ENCODE assay signal across 8 cellular contexts in genomic region chr20:32465901-32466675, GRCh38.
DNase-seq lines count a peak whose midpoint lies in the region; ATAC-seq, FAIRE-seq and TF ChIP-seq lines count a peak whose summit lies in the region.
"Not testable (repeated sequence)": the region's sequence is repeated elsewhere in the genome, so short reads cannot be mapped to it uniquely, and the experiment has no call there.

No MANE protein-coding gene starts in this region.

- TF ChIP-seq POLR2A in adrenal gland (IDR thresholded peaks at IDR 0.05); HepG2 (IDR thresholded peaks at IDR 0.05; ENCODE audit: insufficient read depth in 1 of 2, low read depth in 2 of 2, low read length in 2 of 2); sigmoid colon (IDR thresholded peaks at IDR 0.05): not testable (repeated sequence)

- peaks cover 46% of the 10 kb centered on the region for H3K4me1 Mint-ChIP-seq in Calu3 (ENCODE audit: low read depth, unreplicated experiment)
- H3K4me1 Mint-ChIP-seq in neural progenitor cell, result peaks cover 26% of the 10 kb centered on the region
- peaks cover 28% of the 10 kb centered on the region for H3K4me1 Mint-ChIP-seq in type B pancreatic cell (ENCODE audit: unreplicated experiment)

- FAIRE-seq in HepG2 (lab: Jason Lieb, UNC), result not testable (repeated sequence)

- H3K27me3 ChIP-seq in adrenal gland; duodenal mucosa (ENCODE audit: control insufficient read depth in 1 of 2, insufficient read depth in 2 of 2, low read length in 2 of 2); HepG2 (ENCODE audit: control insufficient read depth in 1 of 2, insufficient read depth in 2 of 2, low read length in 2 of 2); neural progenitor cell; sigmoid colon: not testable (repeated sequence)

- not testable (repeated sequence) for TF ChIP-seq RAD21 in HepG2 (CRISPR knock-in tag; IDR thresholded peaks at IDR 0.05)

- intact Hi-C loops in Calu3 (cut with micrococcal nuclease; ENCODE audit: unreplicated experiment); adrenal gland (cut with DNase I); Right ventricle myocardium inferior (cut with DNase I): not testable (repeated sequence)
- intact Hi-C loops in HepG2 (cut with micrococcal nuclease; ENCODE audit: unreplicated experiment), result loop anchor here (2.0 kb wide), 1 partner anchor 187 kb away; no protein-coding TSS in a partner anchor
- intact Hi-C loops in sigmoid colon (cut with DNase I), result loop anchor here (2.0 kb wide), 1 partner anchor 17 kb away; no protein-coding TSS in a partner anchor

- not testable (repeated sequence) for DNase-seq in Calu3; Right ventricle myocardium inferior (ENCODE audit: missing footprints); HepG2 (ENCODE audit: low spot score); neural progenitor cell (ENCODE audit: low spot score); sigmoid colon; type B pancreatic cell (ENCODE audit: extremely low spot score, unreplicated experiment)
- peak in 4 of 7 donors; percentile 50 to 74 (median 66) for DNase-seq in adrenal gland

- CTCF ChIA-PET in Calu3 (lab: Charles Lee), result interaction anchor here (0.7 to 2.6 kb wide), 3 partner anchors 9 to 278 kb away, joined by 4 to 19 read pairs (median 4); no protein-coding TSS in a partner anchor
- CTCF ChIA-PET in HepG2 (lab: Yijun Ruan, JAX; ENCODE audit: low intra/inter-chr PET ratio, low total read pairs), result not testable (repeated sequence)

- H3K4me3 ChIP-seq in adrenal gland (peak overlapping the region in 1 of 4 donors; percentile 15), duodenal mucosa (ENCODE audit: low read depth in 1 of 2, low read length in 2 of 2) (peak overlapping the region in 1 of 2 donors; percentile 1), HepG2 (replicated peaks in 1 of 3; ENCODE audit: insufficient read depth in 1 of 3, low read depth in 2 of 3, low read length in 3 of 3) (peak overlapping the region in 1 of 3 experiments; percentile 53; a peak in 2 of 6 replicates)
- H3K4me3 ChIP-seq in neural progenitor cell, sigmoid colon: not testable (repeated sequence)

- WGBS in adrenal gland, 4 donors, result 25 to 48% (median 42%) methylated on average over 8 to 15 of the region's 15 CpGs
- WGBS in HepG2 (ENCODE audit: low lambda C conversion rate), result 73% methylated on average over 14 of the region's 15 CpGs
- 57 to 78% methylated on average over 15 of the region's 15 CpGs for WGBS in sigmoid colon, 2 donors

- H4K20me1 ChIP-seq in HepG2 (ENCODE audit: insufficient read depth, low read length) (peaks cover 15% of the 10 kb centered on the region; the same call in 1 of the 2 replicates), neural progenitor cell (ENCODE audit: low read depth) (peaks cover 77% of the 10 kb centered on the region)

- peaks cover 20 to 66% of the 10 kb centered on the region in 2 donors for H3K4me1 ChIP-seq in adrenal gland (replicated peaks in 1 of 2)
- peaks cover 69 to 84% of the 10 kb centered on the region in 2 donors for H3K4me1 ChIP-seq in duodenal mucosa (ENCODE audit: control insufficient read depth in 1 of 2, insufficient read depth in 2 of 2, low read length in 2 of 2)
- peaks cover 67% of the 10 kb centered on the region for H3K4me1 ChIP-seq in HepG2 (ENCODE audit: insufficient read depth, low read length)
- H3K4me1 ChIP-seq in neural progenitor cell, result peaks cover 16% of the 10 kb centered on the region
- peaks cover 0 to 96% (median 94%) of the 10 kb centered on the region in 4 donors for H3K4me1 ChIP-seq in sigmoid colon

- POLR2A ChIA-PET in HepG2 (lab: Yijun Ruan, JAX), result interaction anchor here (0.8 to 2.5 kb wide), 11 partner anchors 8 to 108 kb away, joined by 3 to 39 read pairs (median 5); partner anchors contain the start of gene ASXL1

- H3K9me3 ChIP-seq in adrenal gland (replicated peaks in 1 of 3); duodenal mucosa (ENCODE audit: control insufficient read depth in 1 of 2, low read length in 2 of 2); HepG2 (ENCODE audit: low read length); neural progenitor cell (ENCODE audit: low read depth); sigmoid colon: not testable (repeated sequence)

- H3K9me3 Mint-ChIP-seq in Calu3 (ENCODE audit: low read depth, unreplicated experiment); neural progenitor cell; type B pancreatic cell: not testable (repeated sequence)

- BruUV-seq in Calu3 (replicated peaks; lab: Mats Ljungman, UMichigan) (TSS peak; percentile 99), HepG2 (replicated peaks; lab: Mats Ljungman, UMichigan) (TSS peak; percentile 97)

- not testable (repeated sequence) for H3K36me3 ChIP-seq in adrenal gland (replicated peaks in 1 of 2); duodenal mucosa (ENCODE audit: control insufficient read depth in 1 of 2, insufficient read depth in 2 of 2, low read length in 2 of 2); neural progenitor cell; sigmoid colon
- H3K36me3 ChIP-seq in HepG2 (replicated peaks in 1 of 2; ENCODE audit: control insufficient read depth in 1 of 2, insufficient read depth in 2 of 2, low read length in 2 of 2), result peaks cover 17 to 34% of the 10 kb centered on the region in 2 experiments; a peak in 4 of 5 replicates

- H2AFZ ChIP-seq in HepG2 (ENCODE audit: low read length); neural progenitor cell (replicated peaks): not testable (repeated sequence)

- not testable (repeated sequence) for TF ChIP-seq CTCF in Calu3 (IDR thresholded peaks at IDR 0.05; ENCODE audit: unreplicated experiment); adrenal gland (IDR thresholded peaks at IDR 0.05); HepG2 (CRISPR knock-in tag; IDR thresholded peaks at IDR 0.05); neural progenitor cell (IDR thresholded peaks at IDR 0.05); sigmoid colon (IDR thresholded peaks at IDR 0.05); type B pancreatic cell (conservative IDR thresholded peaks at IDR 0.05)

- H3K9ac ChIP-seq in duodenal mucosa (ENCODE audit: low read depth in 1 of 2, low read length in 2 of 2) (peak overlapping the region; percentile 26 to 43), HepG2 (ENCODE audit: insufficient read depth, low read depth, low read length) (peak overlapping the region; percentile 65)
- H3K9ac ChIP-seq in neural progenitor cell, result not testable (repeated sequence)

- ATAC-seq in Right ventricle myocardium inferior (peak; percentile 45), HepG2 (peak; percentile 3)

- not testable (repeated sequence) for H3K27me3 Mint-ChIP-seq in Calu3 (ENCODE audit: unreplicated experiment); neural progenitor cell (ENCODE audit: insufficient read depth, low read depth); type B pancreatic cell

- peak overlapping the region; percentile 54 for H3K4me3 Mint-ChIP-seq in Calu3 (ENCODE audit: low read depth, unreplicated experiment)
- H3K4me3 Mint-ChIP-seq in neural progenitor cell, type B pancreatic cell: not testable (repeated sequence)

- H3K4me2 ChIP-seq in HepG2 (ENCODE audit: low read depth, low read length), result peak overlapping the region; percentile 73
- H3K4me2 ChIP-seq in neural progenitor cell, result not testable (repeated sequence)

- peaks cover 64% of the 10 kb centered on the region for H3K79me2 ChIP-seq in HepG2 (ENCODE audit: insufficient read depth, low read length)
- H3K79me2 ChIP-seq in neural progenitor cell (ENCODE audit: low read depth), result not testable (repeated sequence)

- not testable (repeated sequence) for H3F3A ChIP-seq in neural progenitor cell (ENCODE audit: low read depth)

- in situ Hi-C loops in HepG2 (cut with HindIII; ENCODE audit: extremely low pct_ligation_motif_present, low pct_unique_long_range_greater_than_20kb), result not testable (repeated sequence)

- not testable (repeated sequence) for TF ChIP-seq EP300 in HepG2 (IDR thresholded peaks at IDR 0.05; ENCODE audit: low read depth in 2 of 2, low read length in 2 of 2); HepG2 (CRISPR knock-in tag; IDR thresholded peaks at IDR 0.05; ENCODE audit: borderline replicate concordance); sigmoid colon (IDR thresholded peaks at IDR 0.05)

- peaks cover 66% of the 10 kb centered on the region for H3K36me3 Mint-ChIP-seq in Calu3 (ENCODE audit: insufficient read depth, unreplicated experiment)
- H3K36me3 Mint-ChIP-seq in neural progenitor cell, type B pancreatic cell: not testable (repeated sequence)

- peak overlapping the region; percentile 94 for H3K27ac Mint-ChIP-seq in Calu3 (ENCODE audit: unreplicated experiment)
- not testable (repeated sequence) for H3K27ac Mint-ChIP-seq in neural progenitor cell
- H3K27ac Mint-ChIP-seq in type B pancreatic cell, result peak overlapping the region; percentile 75

- peak overlapping the region; percentile 39 to 93 (median 72) for H3K27ac ChIP-seq in adrenal gland
- H3K27ac ChIP-seq in duodenal mucosa (ENCODE audit: low read depth, low read length), result peak overlapping the region; percentile 80
- peak overlapping the region; percentile 80 for H3K27ac ChIP-seq in HepG2 (ENCODE audit: extremely low read length, insufficient read depth, low read length)
- H3K27ac ChIP-seq in neural progenitor cell, result peak overlapping the region; percentile 28
- H3K27ac ChIP-seq in sigmoid colon, result peak overlapping the region; percentile 81 to 97 (median 92)

TF ChIP-seq in HepG2, 621 proteins besides CTCF, POLR2A, EP300 and RAD21 (continues in another document):
- TF ChIP-seq MED13 (CRISPR knock-in tag; IDR thresholded peaks at IDR 0.05), result 0 out of 2 replicates have a peak, but pooled peaks have one; percentile 16

Comparison
In these comparisons a context has a peak if more than half of its experiments do, and no peak if none do; other contexts are left out.
1. H3K27ac ChIP-seq: peak in every context shown above with its lines; median percentile 92 in sigmoid colon; 80 in duodenal mucosa; 80 in HepG2; 72 in adrenal gland; 28 in neural progenitor cell.